In the genomic region with DNA sequence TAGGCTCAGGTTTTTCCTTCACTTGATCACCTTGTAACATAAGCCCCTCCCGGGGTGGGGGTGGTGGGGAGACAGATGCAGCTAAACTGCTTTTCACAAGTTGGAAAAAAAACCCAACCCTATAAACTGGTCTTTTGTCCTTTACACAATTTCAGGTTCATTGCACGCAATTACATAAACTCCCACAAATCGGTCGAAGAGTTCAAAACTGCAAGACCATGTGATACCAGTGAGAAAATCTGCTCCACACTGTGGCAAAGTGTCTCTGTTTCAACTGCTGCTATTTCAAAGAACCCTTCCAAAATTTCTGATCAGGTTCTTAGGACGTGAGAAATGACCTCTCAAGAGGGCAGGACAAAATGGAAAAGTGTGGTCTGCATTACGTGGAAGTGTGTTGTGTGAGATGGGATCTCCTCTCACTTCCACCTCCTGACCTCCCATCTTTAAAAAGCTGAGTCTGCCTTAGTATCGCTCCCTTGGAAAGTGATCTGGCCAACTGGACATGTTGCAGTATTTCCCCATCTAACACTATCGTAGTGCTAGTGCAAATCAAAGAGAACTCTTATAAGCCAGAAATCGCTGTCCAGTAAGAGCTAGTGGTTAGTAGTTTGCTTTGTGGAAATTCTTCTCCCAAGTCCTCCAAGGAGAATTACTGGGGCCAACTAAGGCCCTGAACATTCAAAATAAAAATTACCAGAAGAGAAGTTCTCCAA, we compare ENCODE assay signal across 1 cellular context.
TF ChIP-seq lines count a peak whose summit lies in the region.

No MANE protein-coding gene starts in this region.

TF ChIP-seq in HepG2, 621 proteins besides CTCF, POLR2A, EP300 and RAD21:
- TF ChIP-seq RFXANK (CRISPR knock-in tag; IDR thresholded peaks at IDR 0.05) (no peak), SNAPC2 (CRISPR knock-in tag; IDR thresholded peaks at IDR 0.05) (0 out of 2 replicates have a peak, but pooled peaks have one; percentile 1)
